Comparison of ENCODE assay signal across 8 cellular contexts in the genomic region with DNA sequence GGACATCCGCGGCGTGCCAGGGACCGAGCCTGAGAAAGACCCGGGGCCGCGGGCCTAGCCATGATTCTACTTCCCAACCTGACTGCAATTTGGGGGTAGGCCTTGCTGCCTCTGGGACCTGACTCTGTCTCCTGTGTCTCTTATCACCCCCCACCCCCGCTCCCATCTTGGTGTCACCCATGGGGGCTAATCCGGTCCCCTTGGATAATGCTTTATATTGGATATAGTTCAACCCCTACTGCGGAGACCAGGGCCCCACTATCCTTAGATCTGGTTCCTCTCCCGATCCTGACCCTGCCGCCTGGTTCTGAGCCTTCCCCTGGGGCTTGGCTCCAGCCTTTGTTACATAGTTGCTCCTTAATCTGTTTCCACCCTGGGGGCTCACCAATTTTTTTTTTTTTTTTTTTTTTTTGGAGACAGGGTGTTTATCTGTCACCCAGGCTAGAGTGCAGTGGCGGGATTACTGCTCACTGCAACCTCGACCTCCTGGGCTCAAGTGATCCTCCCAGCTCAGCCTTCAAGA. TPM values are rescaled to one million over a fixed set of nuclear protein-coding genes. Genes with fewer than 3 reads are reported as not detected.
DNase-seq lines count a peak whose midpoint lies in the region; ATAC-seq and TF ChIP-seq lines count a peak whose summit lies in the region.

No MANE protein-coding gene starts in this region.

- intact Hi-C loops in gastrocnemius medialis (cut with DNase I; ENCODE audit: low total_unique reads) = loop anchor here (2.0 to 5.0 kb wide), 3 partner anchors 71 to 333 kb away; a partner anchor contains a TSS

- H3K27ac ChIP-seq in VCaP (peak overlapping the region; percentile 95), gastrocnemius medialis (peak overlapping the region; percentile 85 to 96 (median 94))

- no peaks in the 10 kb centered on the region for H3K27me3 ChIP-seq in gastrocnemius medialis

- no peak for DNase-seq in GM12864 (ENCODE audit: low read depth)
- no peak for DNase-seq in foreskin fibroblast
- DNase-seq in gastrocnemius medialis = no peak
- no peak for DNase-seq in foreskin melanocyte
- no peak for DNase-seq in RKO (ENCODE audit: low spot score)
- DNase-seq in GDM1 (lab: John Stamatoyannopoulos, UW) = no peak

- H3K36me3 ChIP-seq in gastrocnemius medialis = peaks cover 0 to 11% of the 10 kb centered on the region in 2 donors

- H3K4me3 ChIP-seq in GM12864 (ENCODE audit: low read depth, low read length) = peak overlapping the region; percentile 92
- H3K4me3 ChIP-seq in foreskin fibroblast (ENCODE audit: low read depth in 1 of 2, low read length in 2 of 2) = peak overlapping the region; percentile 73 to 97
- H3K4me3 ChIP-seq in gastrocnemius medialis = peak overlapping the region; percentile 60 to 92 (median 80)

- no peak for TF ChIP-seq POLR2A in gastrocnemius medialis (IDR thresholded peaks at IDR 0.05)

- H3K9me3 ChIP-seq in gastrocnemius medialis = no peaks in the 10 kb centered on the region

- ATAC-seq in gastrocnemius medialis (no peak), GM19467 (IDR thresholded peaks at IDR 0.05; ENCODE audit: unreplicated experiment) (no peak)

- TF ChIP-seq CTCF in GM12864 (IDR thresholded peaks at IDR 0.05; ENCODE audit: low read depth, low read length, missing control alignments) (no peak), VCaP (conservative IDR thresholded peaks at IDR 0.05) (no peak), foreskin fibroblast (IDR thresholded peaks at IDR 0.05; ENCODE audit: low read depth, low read length) (no peak), gastrocnemius medialis (IDR thresholded peaks at IDR 0.05 in 4 of 5, conservative IDR thresholded peaks at IDR 0.05 in 1 of 5) (no peak)

- peaks cover 16 to 25% of the 10 kb centered on the region in 2 donors for H3K4me1 ChIP-seq in gastrocnemius medialis

- in situ Hi-C loops in gastrocnemius medialis (cut with MboI; ENCODE audit: low sequenced_read_pairs in 4 of 4) = no loop called here

RNA-seq across cellular contexts. Expression of a gene that starts 1.3 kb away (rescaled TPM):
- 10 to 100 TPM in 1 of 4 donors, 1 to 10 TPM in 3; 1.9 to 14.9 (median 5.8) TPM for total RNA-seq in gastrocnemius medialis

RNA-seq across cellular contexts. Expression of a gene that starts 1.9 kb away (rescaled TPM):
- total RNA-seq in gastrocnemius medialis = 10 to 100 TPM; 18.4 to 29.2 (median 24.8) TPM

RNA-seq across cellular contexts. Expression of a gene that starts 19.1 kb away (rescaled TPM):
- under 1 TPM in 1 of 4 donors, not detected in 3; 0.16 TPM for total RNA-seq in gastrocnemius medialis
